ENCODE assay signal across 26 cellular contexts in the genomic region with DNA sequence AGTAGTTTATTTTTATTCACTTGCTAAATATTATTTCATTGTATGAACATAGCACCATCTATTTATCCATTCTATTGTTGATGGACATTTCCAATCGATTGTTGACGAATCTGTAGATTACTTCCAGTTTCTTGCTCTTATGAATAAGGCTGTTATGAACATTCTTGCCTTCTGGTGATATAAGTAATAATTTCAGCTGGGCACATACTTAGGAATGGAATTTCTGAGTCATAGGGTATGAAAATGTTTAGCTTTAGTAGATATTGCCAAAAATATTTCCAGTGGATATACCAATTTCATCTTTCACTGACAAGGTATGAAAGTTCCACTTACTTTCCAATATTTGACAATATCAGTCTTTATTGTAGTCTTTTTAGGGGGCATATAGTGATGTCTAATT.
"Had no signal": no experiment of that assay in that cellular context is flagged by ENCODE, and none has a peak within 500 bp of the region (broad histone marks: within the 10 kb centered on the region; RNA-seq: fewer than 3 reads in every experiment).

No MANE protein-coding gene starts in this region.

- H3K27ac Mint-ChIP-seq: activated CD4-positive, alpha-beta T cell treated with anti-CD3 and anti-CD28 coated beads, Interleukin-2, amount 10 ng/mL, durations not matched to agents 24 days and 14 days; activated CD8-positive, alpha-beta memory T cell treated with anti-CD3 and anti-CD28 coated beads, Interleukin-2, amount 10 ng/mL, durations not matched to agents 7 days and 5 days; activated CD8-positive, alpha-beta T cell treated with anti-CD3 and anti-CD28 coated beads for 36 hours; activated naive CD8-positive, alpha-beta T cell treated with anti-CD3 and anti-CD28 coated beads, Interleukin-2, amount 50 U/mL, for 24 hours; dendritic cell treated with granulocyte-macrophage colony-stimulating factor and Interleukin-4, amounts not matched to agents 40 ng/mL and 50 ng/mL, for 4 days; nephron progenitor cell; stimulated activated memory B cell treated with anti-CD40 and anti-IgM and Interleukin-4, amounts not matched to agents 10 μg/mL and 1 μg/mL and 100 μg/mL, for 72 hours had no signal

- H3K27me3 Mint-ChIP-seq: activated CD4-positive, alpha-beta T cell treated with anti-CD3 and anti-CD28 coated beads, Interleukin-2, amount 10 ng/mL, durations not matched to agents 24 days and 14 days; activated CD8-positive, alpha-beta memory T cell treated with anti-CD3 and anti-CD28 coated beads, Interleukin-2, amount 10 ng/mL, durations not matched to agents 7 days and 5 days; activated CD8-positive, alpha-beta T cell treated with anti-CD3 and anti-CD28 coated beads for 36 hours; activated naive CD8-positive, alpha-beta T cell treated with anti-CD3 and anti-CD28 coated beads, Interleukin-2, amount 50 U/mL, for 24 hours; dendritic cell treated with granulocyte-macrophage colony-stimulating factor and Interleukin-4, amounts not matched to agents 40 ng/mL and 50 ng/mL, for 4 days; stimulated activated memory B cell treated with anti-CD40 and anti-IgM and Interleukin-4, amounts not matched to agents 10 μg/mL and 1 μg/mL and 100 μg/mL, for 72 hours had no signal

- H3K27me3 ChIP-seq: hepatocyte, right lobe of liver, stomach, transverse colon, uterus had no signal

- H3K9me3 ChIP-seq: right lobe of liver, transverse colon, uterus had no signal

- H3K4me3 Mint-ChIP-seq: activated CD4-positive, alpha-beta T cell treated with anti-CD3 and anti-CD28 coated beads, Interleukin-2, amount 10 ng/mL, durations not matched to agents 24 days and 14 days; activated CD8-positive, alpha-beta memory T cell treated with anti-CD3 and anti-CD28 coated beads, Interleukin-2, amount 10 ng/mL, durations not matched to agents 7 days and 5 days; activated CD8-positive, alpha-beta T cell treated with anti-CD3 and anti-CD28 coated beads for 36 hours; activated naive CD8-positive, alpha-beta T cell treated with anti-CD3 and anti-CD28 coated beads, Interleukin-2, amount 50 U/mL, for 24 hours; dendritic cell treated with granulocyte-macrophage colony-stimulating factor and Interleukin-4, amounts not matched to agents 40 ng/mL and 50 ng/mL, for 4 days; nephron progenitor cell; stimulated activated memory B cell treated with anti-CD40 and anti-IgM and Interleukin-4, amounts not matched to agents 10 μg/mL and 1 μg/mL and 100 μg/mL, for 72 hours had no signal

- H3K4me1 ChIP-seq: right lobe of liver, stomach, transverse colon, uterus had no signal

- ATAC-seq: activated CD4-positive, CD25-positive, alpha-beta regulatory T cell treated with anti-CD3 and anti-CD28 coated beads, Interleukin-2, amount 50 U/mL, for 24 hours; activated CD8-positive, alpha-beta memory T cell treated with anti-CD3 and anti-CD28 coated beads, Interleukin-2, amount 10 ng/mL, durations not matched to agents 7 days and 5 days; activated CD8-positive, alpha-beta T cell treated with anti-CD3 and anti-CD28 coated beads for 36 hours; activated naive CD8-positive, alpha-beta T cell treated with anti-CD3 and anti-CD28 coated beads, Interleukin-2, amount 50 U/mL, for 24 hours; esophagus mucosa; left cardiac atrium; right lobe of liver; stimulated activated memory B cell treated with anti-CD40 and anti-IgM and Interleukin-4, amounts not matched to agents 10 μg/mL and 1 μg/mL and 100 μg/mL, for 72 hours had no signal

- H3K27ac ChIP-seq: hepatocyte, right lobe of liver, SK-N-MC, stomach, transverse colon, uterus had no signal

- H3K36me3 Mint-ChIP-seq: activated CD8-positive, alpha-beta memory T cell treated with anti-CD3 and anti-CD28 coated beads, Interleukin-2, amount 10 ng/mL, durations not matched to agents 7 days and 5 days; stimulated activated memory B cell treated with anti-CD40 and anti-IgM and Interleukin-4, amounts not matched to agents 10 μg/mL and 1 μg/mL and 100 μg/mL, for 72 hours had no signal

- DNase-seq: activated CD4-positive, alpha-beta T cell treated with anti-CD3 and anti-CD28 coated beads, Interleukin-2, amount 10 ng/mL, durations not matched to agents 24 days and 14 days; activated CD8-positive, alpha-beta memory T cell treated with anti-CD3 and anti-CD28 coated beads, Interleukin-2, amount 10 ng/mL, durations not matched to agents 7 days and 5 days; activated CD8-positive, alpha-beta T cell treated with anti-CD3 and anti-CD28 coated beads for 36 hours; activated effector memory CD4-positive, alpha-beta T cell treated with anti-CD3 and anti-CD28 coated beads, Interleukin-2, amount 50 U/mL, for 16 hours; activated naive CD4-positive, alpha-beta T cell treated with anti-CD3 and anti-CD28 coated beads, Interleukin-2, amount 50 U/mL, for 16 hours; activated naive CD8-positive, alpha-beta T cell treated with anti-CD3 and anti-CD28 coated beads, Interleukin-2, amount 50 U/mL, for 24 hours; activated T-cell treated with anti-CD3 and anti-CD28 coated beads for 4 hours; anterior cingulate cortex; cerebellar nuclear complex; effector CD4-positive, alpha-beta T cell; glutamatergic neuron; left cardiac atrium; mesenchymal stem cell; nephron progenitor cell; right lobe of liver; stimulated activated CD4-positive, alpha-beta T cell treated with anti-CD3 and anti-CD28 coated beads, Interleukin-15, amount 100 ng/mL, for 24 hours; stomach; transverse colon; uterus had no signal

- H3K4me1 Mint-ChIP-seq: activated CD4-positive, alpha-beta T cell treated with anti-CD3 and anti-CD28 coated beads, Interleukin-2, amount 10 ng/mL, durations not matched to agents 24 days and 14 days; activated CD8-positive, alpha-beta memory T cell treated with anti-CD3 and anti-CD28 coated beads, Interleukin-2, amount 10 ng/mL, durations not matched to agents 7 days and 5 days; activated naive CD8-positive, alpha-beta T cell treated with anti-CD3 and anti-CD28 coated beads, Interleukin-2, amount 50 U/mL, for 24 hours; nephron progenitor cell; stimulated activated memory B cell treated with anti-CD40 and anti-IgM and Interleukin-4, amounts not matched to agents 10 μg/mL and 1 μg/mL and 100 μg/mL, for 72 hours had no signal

- H3K36me3 ChIP-seq: right lobe of liver, stomach, transverse colon, uterus had no signal

- H3K4me3 ChIP-seq: hepatocyte, right lobe of liver, SK-N-MC, smooth muscle cell, stomach, transverse colon, uterus had no signal

- H3K9me3 Mint-ChIP-seq: stimulated activated memory B cell treated with anti-CD40 and anti-IgM and Interleukin-4, amounts not matched to agents 10 μg/mL and 1 μg/mL and 100 μg/mL, for 72 hours had no signal
